11 cellular contexts compared by ENCODE assay signal in genomic region chr4:52614241-52614640, GRCh38.
"Had no signal": no experiment of that assay in that cellular context is flagged by ENCODE, and none has a peak within 500 bp of the region (broad histone marks: within the 10 kb centered on the region; RNA-seq: fewer than 3 reads in every experiment).

No MANE protein-coding gene starts in this region.

- ATAC-seq: GM23338, HCT116 had no signal

- H3K9me3 Mint-ChIP-seq: GM23338, HFFc6 had no signal

- H2AFZ ChIP-seq: GM23248, GM23338 had no signal

- H3K27ac Mint-ChIP-seq: GM23338, H9, HFFc6 had no signal

- H3K9me3 ChIP-seq: HAP-1 had no signal

- H3K27ac ChIP-seq: GM23248 had no signal

- H3K4me2 ChIP-seq: GM23338 had no signal

- FAIRE-seq: H1, H54 had no signal

- H3K4me3 ChIP-seq: GM23248, GM23338, HAP-1 had no signal

- H3K9ac ChIP-seq: GM23248 had no signal

- DNase-seq: GM23248, GOT3, H7, H9, HCEC 1CT, HFFc6 had no signal

- H3K4me3 Mint-ChIP-seq: GM23338, H9, HFFc6 had no signal
